In genomic region chr12:60180298-60180697, GRCh38 we compare ENCODE assay signal across 18 cellular contexts.
DNase-seq lines count a peak whose midpoint lies in the region; ATAC-seq and TF ChIP-seq lines count a peak whose summit lies in the region.
"Had no signal": no experiment of that assay in that cellular context is flagged by ENCODE, and none has a peak within 500 bp of the region (broad histone marks: within the 10 kb centered on the region; RNA-seq: fewer than 3 reads in every experiment).

No MANE protein-coding gene starts in this region.

- peaks cover 91% of the 10 kb centered on the region for H3K27me3 ChIP-seq in SJSA1 (replicated peaks)
- H3K27me3 ChIP-seq in aorta (ENCODE audit: control insufficient read depth in 1 of 2, insufficient read depth in 2 of 2, low read length in 1 of 2), result no peaks in the 10 kb centered on the region
- H3K27me3 ChIP-seq: BLaER1 had no signal

- intact Hi-C loops in aorta (cut with DNase I), result no loop called here

- ATAC-seq in aorta (ENCODE audit: low FRiP score) (peak; percentile 44), SK-N-SH treated with all-trans-retinoic acid at 6 μM for 48 hours (no peak)
- ATAC-seq: CD8-positive, alpha-beta T cell; GM12878; GM23338; HCT116 had no signal

- no peaks in the 10 kb centered on the region for H3K9me3 ChIP-seq in SJSA1 (replicated peaks)
- H3K9me3 ChIP-seq in aorta (ENCODE audit: control insufficient read depth, low read length), result no peaks in the 10 kb centered on the region
- H3K9me3 ChIP-seq: BLaER1, Caco-2 had no signal

- no peaks in the 10 kb centered on the region for H3K4me1 ChIP-seq in SJSA1 (replicated peaks)
- no peaks in the 10 kb centered on the region for H3K4me1 ChIP-seq in aorta (ENCODE audit: control insufficient read depth in 1 of 2, insufficient read depth in 2 of 2, low read length in 2 of 2)
- H3K4me1 ChIP-seq: BLaER1, Caco-2 had no signal

- no peak overlapping the region for H3K27ac ChIP-seq in SJSA1
- no peak overlapping the region for H3K27ac ChIP-seq in aorta (ENCODE audit: low read depth in 1 of 2, low read length in 2 of 2)
- H3K27ac ChIP-seq: BLaER1, C4-2B had no signal

- WGBS in aorta, 2 donors, result 91 to 93% methylated on average over 2 of the region's 2 CpGs

- no peaks in the 10 kb centered on the region for H3K36me3 ChIP-seq in SJSA1
- no peaks in the 10 kb centered on the region for H3K36me3 ChIP-seq in aorta (ENCODE audit: control insufficient read depth in 1 of 2, insufficient read depth in 2 of 2, low read length in 1 of 2)
- H3K36me3 ChIP-seq: BLaER1 had no signal

- H3K4me3 ChIP-seq in SJSA1 (no peak overlapping the region), fibroblast of mammary gland (ENCODE audit: control insufficient read depth, low read depth, low read length) (no peak overlapping the region), aorta (ENCODE audit: low read length in 2 of 2) (no peak overlapping the region)
- H3K4me3 ChIP-seq: BLaER1, GM12878, GM23338 had no signal

- DNase-seq in SJSA1 (ENCODE audit: low read depth in 1 of 2, low spot score in 2 of 2), result peak; percentile 67 to 82
- peak; percentile 6 for DNase-seq in fibroblast of mammary gland (ENCODE audit: low read depth)
- no peak for DNase-seq in aorta
- DNase-seq in AG08396 (ENCODE audit: low spot score), result no peak
- no peak for DNase-seq in stimulated activated CD4-positive, alpha-beta T cell treated with anti-CD3 and anti-CD28 coated beads, Interleukin-2, amount 100 ng/mL, for 24 hours
- DNase-seq: Caco-2; CD4-positive, CD25-positive, alpha-beta regulatory T cell; CD8-positive, alpha-beta T cell; DMS153; DND-41; GDM1; H9 had no signal

- no peak for TF ChIP-seq CTCF in fibroblast of mammary gland (conservative IDR thresholded peaks at IDR 0.05; ENCODE audit: control insufficient read depth, insufficient read depth, low read depth, low read length)

TF ChIP-seq in SK-N-SH treated with all-trans-retinoic acid at 6 μM for 48 hours, 23 proteins besides CTCF, POLR2A, EP300 and RAD21:
- no peak for TF ChIP-seq CSRNP3 (CRISPR knock-in tag; IDR thresholded peaks at IDR 0.05)
- TF ChIP-seq ZC3H10 (CRISPR knock-in tag; IDR thresholded peaks at IDR 0.05), result no peak
- TF ChIP-seq ZFP3 (CRISPR knock-in tag; IDR thresholded peaks at IDR 0.05), result no peak
- no peak for TF ChIP-seq ZNF565 (CRISPR knock-in tag; conservative IDR thresholded peaks at IDR 0.05; ENCODE audit: low read depth)
- TF ChIP-seq CSDC2 (CRISPR knock-in tag; IDR thresholded peaks at IDR 0.05), result no peak
- TF ChIP-seq ARNTL (CRISPR knock-in tag; IDR thresholded peaks at IDR 0.05; ENCODE audit: borderline replicate concordance, low read depth), result no peak
- TF ChIP-seq PPARA (CRISPR knock-in tag; IDR thresholded peaks at IDR 0.05; ENCODE audit: borderline replicate concordance), result no peak
- no peak for TF ChIP-seq PATZ1 (CRISPR knock-in tag; IDR thresholded peaks at IDR 0.05; ENCODE audit: borderline replicate concordance)
- no peak for TF ChIP-seq ZNF8 (CRISPR knock-in tag; IDR thresholded peaks at IDR 0.05)
- TF ChIP-seq CREB5 (CRISPR knock-in tag; IDR thresholded peaks at IDR 0.05; ENCODE audit: low read depth), result no peak
- TF ChIP-seq POU6F1 (CRISPR knock-in tag; IDR thresholded peaks at IDR 0.05; ENCODE audit: borderline replicate concordance, low read depth), result no peak
- no peak for TF ChIP-seq ISL1 (CRISPR knock-in tag; IDR thresholded peaks at IDR 0.05)
- no peak for TF ChIP-seq ESRRG (CRISPR knock-in tag; IDR thresholded peaks at IDR 0.05)
- TF ChIP-seq OSR1 (CRISPR knock-in tag; IDR thresholded peaks at IDR 0.05), result no peak
- TF ChIP-seq TCF4 (CRISPR knock-in tag; IDR thresholded peaks at IDR 0.05; ENCODE audit: borderline replicate concordance), result no peak
- TF ChIP-seq BACH2 (CRISPR knock-in tag; IDR thresholded peaks at IDR 0.05; ENCODE audit: borderline replicate concordance), result no peak
- no peak for TF ChIP-seq TOX (CRISPR knock-in tag; IDR thresholded peaks at IDR 0.05; ENCODE audit: borderline replicate concordance)
- no peak for TF ChIP-seq ZFP30 (CRISPR knock-in tag; IDR thresholded peaks at IDR 0.05)
- no peak for TF ChIP-seq SNAI2 (CRISPR knock-in tag; IDR thresholded peaks at IDR 0.05)
TF ChIP-seq in SK-N-SH treated with all-trans-retinoic acid at 6 μM for 48 hours: peak in this region for 0.

Comparison
In these comparisons a context has a peak if more than half of its experiments do, and no peak if none do; other contexts are left out.
1. DNase-seq: peak in SJSA1 (2 of 2) and fibroblast of mammary gland (single experiment); none in aorta (0 of 2), AG08396 (single experiment) and stimulated activated CD4-positive, alpha-beta T cell treated with anti-CD3 and anti-CD28 coated beads, Interleukin-2, amount 100 ng/mL, for 24 hours (0 of 2).